In genomic region chr10:69467928-69468770, GRCh38 we compare ENCODE assay signal across 15 cellular contexts. TPM values are rescaled to one million over a fixed set of nuclear protein-coding genes. Genes with fewer than 3 reads are reported as not detected.
A peak's percentile ranks its signal among the peaks of the same experiment; 100 is the strongest.
DNase-seq lines count a peak whose midpoint lies in the region; ATAC-seq and TF ChIP-seq lines count a peak whose summit lies in the region.
"Had no signal": no experiment of that assay in that cellular context is flagged by ENCODE, and none has a peak within 500 bp of the region (broad histone marks: within the 10 kb centered on the region; RNA-seq: fewer than 3 reads in every experiment).

No MANE protein-coding gene starts in this region.

- no peaks in the 10 kb centered on the region for H3K36me3 ChIP-seq in CD8-positive, alpha-beta T cell (ENCODE audit: insufficient read depth, low read length)
- 0 out of 2 replicates have a peak, but pooled peaks cover 3% of the 10 kb centered on the region for H3K36me3 ChIP-seq in Panc1 (ENCODE audit: control insufficient read depth, insufficient read depth, low read length)
- H3K36me3 ChIP-seq in gastrocnemius medialis = no peaks in the 10 kb centered on the region
- H3K36me3 ChIP-seq: BE2C had no signal

- H3K9me3 Mint-ChIP-seq in CD8-positive, alpha-beta T cell = no peaks in the 10 kb centered on the region
- peaks cover 9% of the 10 kb centered on the region for H3K9me3 Mint-ChIP-seq in glutamatergic neuron (ENCODE audit: unreplicated experiment)

- no peaks in the 10 kb centered on the region for H3K27me3 ChIP-seq in CD8-positive, alpha-beta T cell (ENCODE audit: insufficient read depth, low read length)
- H3K27me3 ChIP-seq in Panc1 (ENCODE audit: control insufficient read depth, insufficient read depth, low read length) = no peaks in the 10 kb centered on the region
- H3K27me3 ChIP-seq in gastrocnemius medialis = no peaks in the 10 kb centered on the region
- H3K27me3 ChIP-seq: BE2C had no signal

- BruUV-seq in Panc1 (replicated peaks; lab: Mats Ljungman, UMichigan) = TSS peak; percentile 28

- no peak for TF ChIP-seq CTCF in CD8-positive, alpha-beta T cell (IDR thresholded peaks at IDR 0.05)
- TF ChIP-seq CTCF in Panc1 (IDR thresholded peaks at IDR 0.05) (no peak), glutamatergic neuron (IDR thresholded peaks at IDR 0.05; ENCODE audit: partially characterized antibody, unreplicated experiment) (no peak), gastrocnemius medialis (IDR thresholded peaks at IDR 0.05 in 4 of 5, conservative IDR thresholded peaks at IDR 0.05 in 1 of 5) (no peak)

- H3K27ac Mint-ChIP-seq in CD8-positive, alpha-beta T cell = peak overlapping the region; percentile 18
- H3K27ac Mint-ChIP-seq in glutamatergic neuron (ENCODE audit: unreplicated experiment) = peak overlapping the region; percentile 82
- H3K27ac Mint-ChIP-seq: activated naive CD8-positive, alpha-beta T cell had no signal

- POLR2A ChIA-PET in CD8-positive, alpha-beta T cell (lab: Charles Lee) = no interaction called here
- POLR2A ChIA-PET in Panc1 (lab: Charles Lee) = interaction anchor here (0.6 to 0.7 kb wide), 2 partner anchors 16 to 375 kb away, joined by 5 to 6 read pairs; no protein-coding TSS in a partner anchor

- TF ChIP-seq POLR2A in gastrocnemius medialis (IDR thresholded peaks at IDR 0.05) = no peak

- H3K36me3 Mint-ChIP-seq in CD8-positive, alpha-beta T cell = no peaks in the 10 kb centered on the region
- H3K36me3 Mint-ChIP-seq in glutamatergic neuron (ENCODE audit: unreplicated experiment) = no peaks in the 10 kb centered on the region
- H3K36me3 Mint-ChIP-seq: activated naive CD8-positive, alpha-beta T cell had no signal

- CTCF ChIA-PET in CD8-positive, alpha-beta T cell (lab: Charles Lee) = interaction anchor here (0.6 to 1.1 kb wide), 3 partner anchors 31 to 171 kb away, joined by 3 read pairs; no protein-coding TSS in a partner anchor
- CTCF ChIA-PET in Panc1 (lab: Charles Lee) = interaction anchor here (0.7 to 0.9 kb wide), 4 partner anchors 11 to 725 kb away, joined by 3 to 8 read pairs (median 4); no protein-coding TSS in a partner anchor

- no peak overlapping the region for H3K27ac ChIP-seq in CD8-positive, alpha-beta T cell (ENCODE audit: low read depth, low read length)
- H3K27ac ChIP-seq in Panc1 (ENCODE audit: low read length) = peak overlapping the region; percentile 67
- peak overlapping the region; percentile 58 to 95 (median 88) for H3K27ac ChIP-seq in gastrocnemius medialis

- no peak overlapping the region for H3K4me3 ChIP-seq in CD8-positive, alpha-beta T cell (ENCODE audit: low read depth, low read length)
- H3K4me3 ChIP-seq in Panc1 (ENCODE audit: low read depth in 2 of 2, low read length in 2 of 2) (no peak overlapping the region), gastrocnemius medialis (no peak overlapping the region)

- intact Hi-C loops in CD8-positive, alpha-beta T cell (cut with DNase I, micrococcal nuclease) = no loop called here
- intact Hi-C loops in Panc1 (cut with micrococcal nuclease; ENCODE audit: unreplicated experiment) = no loop called here
- intact Hi-C loops in gastrocnemius medialis (cut with DNase I; ENCODE audit: low total_unique reads) = no loop called here

- H3K9me3 ChIP-seq in CD8-positive, alpha-beta T cell (ENCODE audit: low read length) = no peaks in the 10 kb centered on the region
- H3K9me3 ChIP-seq in Panc1 (ENCODE audit: control insufficient read depth, insufficient read depth, low read depth, low read length) (no peaks in the 10 kb centered on the region), gastrocnemius medialis (no peaks in the 10 kb centered on the region)
- H3K9me3 ChIP-seq: BE2C had no signal

- H3K27me3 Mint-ChIP-seq in CD8-positive, alpha-beta T cell (ENCODE audit: low read depth) = peaks cover 2% of the 10 kb centered on the region
- peaks cover 13% of the 10 kb centered on the region for H3K27me3 Mint-ChIP-seq in glutamatergic neuron (ENCODE audit: unreplicated experiment)
- H3K27me3 Mint-ChIP-seq: activated naive CD8-positive, alpha-beta T cell had no signal

- no peak for ATAC-seq in CD8-positive, alpha-beta T cell
- ATAC-seq in Panc1 = no peak
- ATAC-seq in gastrocnemius medialis = no peak
- no peak for ATAC-seq in GM19351 (IDR thresholded peaks at IDR 0.05; ENCODE audit: unreplicated experiment)
- ATAC-seq in GM18870 (IDR thresholded peaks at IDR 0.05; ENCODE audit: unreplicated experiment) = no peak

- H3K4me1 Mint-ChIP-seq in CD8-positive, alpha-beta T cell (ENCODE audit: low read depth) = peaks cover 8% of the 10 kb centered on the region
- H3K4me1 Mint-ChIP-seq in glutamatergic neuron (ENCODE audit: low read depth, unreplicated experiment) = peaks cover 56% of the 10 kb centered on the region

- in situ Hi-C loops in Panc1 (cut with HindIII; ENCODE audit: low pct_unique_long_range_greater_than_20kb, low sequenced_read_pairs) = no loop called here
- in situ Hi-C loops in gastrocnemius medialis (cut with MboI; ENCODE audit: low sequenced_read_pairs in 4 of 4) = no loop called here

- no peak for DNase-seq in CD8-positive, alpha-beta T cell
- DNase-seq in Panc1 (ENCODE audit: low read depth, low spot score) (no peak), glutamatergic neuron (no peak), gastrocnemius medialis (no peak), LoVo (ENCODE audit: low spot score) (no peak), NCI-H1694 treated with DMSO at 0.1 percent for 48 hours (lab: John Stamatoyannopoulos, UW) (no peak)
- DNase-seq: BE2C, NCI-H187, NCI-H526 treated with DMSO at 0.1 percent for 48 hours, occipital lobe, SHP77 treated with DMSO at 0.1 percent for 48 hours, trophoblast cell had no signal

- no peaks in the 10 kb centered on the region for H3K4me1 ChIP-seq in CD8-positive, alpha-beta T cell (ENCODE audit: insufficient read depth, low read length)
- H3K4me1 ChIP-seq in Panc1 (ENCODE audit: control insufficient read depth, insufficient read depth, low read length) (peaks cover 73% of the 10 kb centered on the region), gastrocnemius medialis (peaks cover 65 to 85% of the 10 kb centered on the region in 2 donors)

- H3K4me3 Mint-ChIP-seq in CD8-positive, alpha-beta T cell = no peak overlapping the region
- H3K4me3 Mint-ChIP-seq in glutamatergic neuron (ENCODE audit: unreplicated experiment) = peak overlapping the region; percentile 5
- H3K4me3 Mint-ChIP-seq: activated naive CD8-positive, alpha-beta T cell had no signal

RNA-seq across cellular contexts. Expression of gene TSPAN15, which starts 16.9 kb away (rescaled TPM):
- 1 to 10 TPM; 1.9 to 2.6 TPM for total RNA-seq in CD8-positive, alpha-beta T cell
- 199 TPM for total RNA-seq in Panc1 (2021; ENCODE audit: unreplicated experiment)
- polyA plus RNA-seq in Panc1 (2012; ENCODE audit: insufficient read length) = 415 TPM
- total RNA-seq in glutamatergic neuron (ENCODE audit: unreplicated experiment) = 49.8 TPM
- total RNA-seq in gastrocnemius medialis = 10 to 100 TPM in 2 of 4 donors, 1 to 10 TPM in 2; 7.9 to 21.0 (median 11.8) TPM

RNA-seq across cellular contexts. Expression of gene TACR2, which starts 51.4 kb away (rescaled TPM):
- total RNA-seq in CD8-positive, alpha-beta T cell = not detected
- total RNA-seq in Panc1 (2021; ENCODE audit: unreplicated experiment) (0.21 TPM), glutamatergic neuron (ENCODE audit: unreplicated experiment) (not detected), gastrocnemius medialis (under 1 TPM in 2 of 4 donors, not detected in 2; 0.36 to 0.49 TPM)
- polyA plus RNA-seq in Panc1 (2012; ENCODE audit: insufficient read length) = 0.94 TPM
